In genomic region chr9:82333671-82334070, GRCh38 we compare ENCODE assay signal across 15 cellular contexts.
"Had no signal": no experiment of that assay in that cellular context is flagged by ENCODE, and none has a peak within 500 bp of the region (broad histone marks: within the 10 kb centered on the region; RNA-seq: fewer than 3 reads in every experiment).

No MANE protein-coding gene starts in this region.

- FAIRE-seq: urothelium cell line had no signal

- H3K9me3 Mint-ChIP-seq: stimulated activated memory B cell treated with anti-CD40 and anti-IgM and Interleukin-4, amounts not matched to agents 10 μg/mL and 1 μg/mL and 100 μg/mL, for 72 hours had no signal

- H3K4me3 ChIP-seq: gastrocnemius medialis, heart left ventricle, lower lobe of right lung, sigmoid colon had no signal

- H3K27ac Mint-ChIP-seq: activated naive CD8-positive, alpha-beta T cell treated with anti-CD3 and anti-CD28 coated beads, Interleukin-2, amount 10 ng/mL, durations not matched to agents 7 days and 5 days; activated T-helper 1 cell treated with anti-CD3 and anti-CD28 coated beads, Interleukin-12 subunit alpha, Interleukin-12 subunit beta, Interleukin-2, Interleukin-4 antibody, amounts not matched to agents 30 ng/mL and 10 ng/mL and 1 ng/mL, durations not matched to agents 14 hours and 24 hours and 36 hours; dendritic cell treated with granulocyte-macrophage colony-stimulating factor and Interleukin-4, amounts not matched to agents 40 ng/mL and 50 ng/mL, for 4 days; immature natural killer cell; stimulated activated memory B cell treated with anti-CD40 and anti-IgM and Interleukin-4, amounts not matched to agents 10 μg/mL and 1 μg/mL and 100 μg/mL, for 72 hours had no signal

- H3K36me3 ChIP-seq: gastrocnemius medialis, heart left ventricle, lower lobe of right lung, sigmoid colon had no signal

- H3K9me3 ChIP-seq: gastrocnemius medialis, heart left ventricle, lower lobe of right lung, sigmoid colon had no signal

- ATAC-seq: activated CD4-positive, CD25-positive, alpha-beta regulatory T cell treated with anti-CD3 and anti-CD28 coated beads, Interleukin-2, amount 50 U/mL, for 24 hours; heart left ventricle; left cardiac atrium; lower lobe of right lung; stimulated activated memory B cell treated with anti-CD40 and anti-IgM and Interleukin-4, amounts not matched to agents 10 μg/mL and 1 μg/mL and 100 μg/mL, for 72 hours had no signal

- H3K27me3 ChIP-seq: gastrocnemius medialis, heart left ventricle, sigmoid colon had no signal

- H3K36me3 Mint-ChIP-seq: activated naive CD8-positive, alpha-beta T cell treated with anti-CD3 and anti-CD28 coated beads, Interleukin-2, amount 10 ng/mL, durations not matched to agents 7 days and 5 days; immature natural killer cell; stimulated activated memory B cell treated with anti-CD40 and anti-IgM and Interleukin-4, amounts not matched to agents 10 μg/mL and 1 μg/mL and 100 μg/mL, for 72 hours had no signal

- H3K27me3 Mint-ChIP-seq: activated naive CD8-positive, alpha-beta T cell treated with anti-CD3 and anti-CD28 coated beads, Interleukin-2, amount 10 ng/mL, durations not matched to agents 7 days and 5 days; dendritic cell treated with granulocyte-macrophage colony-stimulating factor and Interleukin-4, amounts not matched to agents 40 ng/mL and 50 ng/mL, for 4 days; stimulated activated memory B cell treated with anti-CD40 and anti-IgM and Interleukin-4, amounts not matched to agents 10 μg/mL and 1 μg/mL and 100 μg/mL, for 72 hours had no signal

- DNase-seq: activated naive CD8-positive, alpha-beta T cell treated with anti-CD3 and anti-CD28 coated beads, Interleukin-2, amount 10 ng/mL, durations not matched to agents 7 days and 5 days; anterior cingulate cortex; effector memory CD4-positive, alpha-beta T cell; gastrocnemius medialis; heart left ventricle; immature natural killer cell; left cardiac atrium; lower lobe of right lung; sigmoid colon had no signal

- H3K4me1 Mint-ChIP-seq: activated naive CD8-positive, alpha-beta T cell treated with anti-CD3 and anti-CD28 coated beads, Interleukin-2, amount 10 ng/mL, durations not matched to agents 7 days and 5 days; immature natural killer cell; stimulated activated memory B cell treated with anti-CD40 and anti-IgM and Interleukin-4, amounts not matched to agents 10 μg/mL and 1 μg/mL and 100 μg/mL, for 72 hours had no signal

- H3K4me3 Mint-ChIP-seq: activated naive CD8-positive, alpha-beta T cell treated with anti-CD3 and anti-CD28 coated beads, Interleukin-2, amount 10 ng/mL, durations not matched to agents 7 days and 5 days; activated T-helper 1 cell treated with anti-CD3 and anti-CD28 coated beads, Interleukin-12 subunit alpha, Interleukin-12 subunit beta, Interleukin-2, Interleukin-4 antibody, amounts not matched to agents 30 ng/mL and 10 ng/mL and 1 ng/mL, durations not matched to agents 14 hours and 24 hours and 36 hours; dendritic cell treated with granulocyte-macrophage colony-stimulating factor and Interleukin-4, amounts not matched to agents 40 ng/mL and 50 ng/mL, for 4 days; immature natural killer cell; mesothelial cell of epicardium; stimulated activated memory B cell treated with anti-CD40 and anti-IgM and Interleukin-4, amounts not matched to agents 10 μg/mL and 1 μg/mL and 100 μg/mL, for 72 hours had no signal

- H3K27ac ChIP-seq: heart left ventricle, lower lobe of right lung, sigmoid colon had no signal
